Comparison of ENCODE assay signal across 20 cellular contexts in the genomic region with DNA sequence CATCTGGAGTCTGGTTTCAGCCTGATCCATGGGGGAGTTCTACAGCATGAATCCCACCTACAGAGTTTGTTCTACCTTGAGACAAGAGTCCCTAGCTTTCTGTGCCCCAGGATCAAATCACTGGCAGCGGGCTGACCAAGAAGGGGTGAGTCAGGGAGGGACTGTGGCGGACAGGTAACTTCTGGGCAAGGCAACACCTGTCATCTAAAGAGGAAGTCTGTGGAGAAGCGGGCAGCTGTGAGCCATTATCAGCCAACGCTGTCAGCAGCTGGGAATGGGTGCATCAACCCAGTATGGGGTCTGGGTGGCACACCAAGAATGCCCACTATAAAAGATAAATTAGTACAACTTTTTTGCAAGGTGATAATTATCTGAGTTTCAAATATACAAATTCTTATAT.
"Had no signal": no experiment of that assay in that cellular context is flagged by ENCODE, and none has a peak within 500 bp of the region (broad histone marks: within the 10 kb centered on the region; RNA-seq: fewer than 3 reads in every experiment).

No MANE protein-coding gene starts in this region.

- H3K36me3 ChIP-seq: adrenal gland had no signal

- H3K9me3 Mint-ChIP-seq: activated CD4-positive, alpha-beta memory T cell treated with anti-CD3 and anti-CD28 coated beads for 36 hours had no signal

- H3K4me3 ChIP-seq: adrenal gland, pancreas, psoas muscle, right atrium auricular region, tibial nerve had no signal

- ATAC-seq: pancreas; psoas muscle; stimulated activated naive CD8-positive, alpha-beta T cell treated with anti-CD3 and anti-CD28 coated beads, Interleukin-15, amount 100 ng/mL, for 72 hours had no signal

- H3K4me1 ChIP-seq: adrenal gland, pancreas, psoas muscle, right atrium auricular region, tibial nerve had no signal

- H3K4me3 Mint-ChIP-seq: activated CD4-positive, alpha-beta memory T cell treated with anti-CD3 and anti-CD28 coated beads for 36 hours; activated naive CD8-positive, alpha-beta T cell; nephron; stimulated activated naive CD8-positive, alpha-beta T cell treated with anti-CD3 and anti-CD28 coated beads, Interleukin-15, amount 100 ng/mL, for 72 hours had no signal

- H3K9me3 ChIP-seq: adrenal gland, pancreas, right atrium auricular region had no signal

- H3K27ac ChIP-seq: adrenal gland, pancreas, psoas muscle, right atrium auricular region, tibial nerve had no signal

- DNase-seq: activated CD4-positive, alpha-beta memory T cell treated with anti-CD3 and anti-CD28 coated beads for 36 hours; activated CD4-positive, alpha-beta T cell treated with anti-CD3 and anti-CD28 coated beads for 48 hours; activated naive CD4-positive, alpha-beta T cell; activated T-cell treated with anti-CD3 and anti-CD28 coated beads for 4 hours; adrenal gland; central memory CD4-positive, alpha-beta T cell; dermis blood vessel endothelial cell; effector CD8-positive, alpha-beta T cell; erythroblast; foreskin fibroblast; midbrain; pancreas; psoas muscle; stimulated activated CD4-positive, alpha-beta T cell treated with anti-CD3 and anti-CD28 coated beads, Interleukin-12 subunit alpha, Interleukin-12 subunit beta, amount 100 ng/mL, for 4 hours; stimulated activated CD4-positive, alpha-beta T cell treated with anti-CD3 and anti-CD28 coated beads, Interleukin-4, amount 100 ng/mL, for 4 hours; stimulated activated naive CD8-positive, alpha-beta T cell treated with anti-CD3 and anti-CD28 coated beads, Interleukin-15, amount 100 ng/mL, for 72 hours had no signal

- H3K27me3 ChIP-seq: adrenal gland, pancreas, right atrium auricular region, tibial nerve had no signal

- H3K4me1 Mint-ChIP-seq: stimulated activated naive CD8-positive, alpha-beta T cell treated with anti-CD3 and anti-CD28 coated beads, Interleukin-15, amount 100 ng/mL, for 72 hours had no signal

- H3K27me3 Mint-ChIP-seq: activated CD4-positive, alpha-beta memory T cell treated with anti-CD3 and anti-CD28 coated beads for 36 hours; activated naive CD8-positive, alpha-beta T cell; stimulated activated naive CD8-positive, alpha-beta T cell treated with anti-CD3 and anti-CD28 coated beads, Interleukin-15, amount 100 ng/mL, for 72 hours had no signal

- H3K27ac Mint-ChIP-seq: activated CD4-positive, alpha-beta memory T cell treated with anti-CD3 and anti-CD28 coated beads for 36 hours; activated naive CD8-positive, alpha-beta T cell; nephron; stimulated activated naive CD8-positive, alpha-beta T cell treated with anti-CD3 and anti-CD28 coated beads, Interleukin-15, amount 100 ng/mL, for 72 hours had no signal
